ENCODE assay signal across 8 cellular contexts in the genomic region with DNA sequence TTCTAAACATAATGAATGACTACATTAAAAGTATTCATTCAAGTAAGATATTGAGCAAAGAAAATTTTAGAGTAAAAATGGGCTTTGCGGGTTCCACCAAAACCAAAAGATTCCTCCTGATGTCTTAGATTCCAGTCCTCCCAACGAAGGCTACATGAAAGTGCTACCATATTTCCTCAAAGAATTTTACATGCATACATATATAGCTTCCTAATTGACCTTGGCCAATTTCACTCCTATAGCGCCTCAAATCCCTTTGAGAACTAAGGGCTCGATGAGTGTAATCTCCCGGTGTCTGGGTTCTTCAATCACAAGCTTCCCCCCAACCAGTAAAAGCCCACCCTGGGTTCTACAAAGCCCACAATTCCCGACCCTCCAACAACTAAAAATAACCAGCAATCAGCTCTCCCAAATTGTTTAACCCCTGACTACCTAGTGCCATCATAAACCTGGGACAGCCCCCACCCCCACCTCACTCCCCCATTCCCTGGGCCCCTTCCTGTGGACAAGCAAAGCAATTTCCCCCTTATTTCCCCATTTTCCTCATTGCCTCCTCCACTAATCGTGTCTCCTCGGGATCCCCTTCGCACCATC. TPM values are rescaled to one million over a fixed set of nuclear protein-coding genes. Genes with fewer than 3 reads are reported as not detected.
DNase-seq lines count a peak whose midpoint lies in the region; ATAC-seq and TF ChIP-seq lines count a peak whose summit lies in the region.

No MANE protein-coding gene starts in this region.

- intact Hi-C loops in activated CD4-positive, alpha-beta T cell treated with anti-CD3 and anti-CD28 coated beads for 36 hours (cut with DNase I, micrococcal nuclease) = loop anchor here (2.0 to 5.0 kb wide), 3 partner anchors 70 to 1130 kb away; a partner anchor contains a TSS

- POLR2A ChIA-PET in activated CD4-positive, alpha-beta T cell treated with anti-CD3 and anti-CD28 coated beads for 36 hours (lab: Charles Lee) = interaction anchor here (0.5 to 2.2 kb wide), 7 partner anchors 14 to 133 kb away, joined by 3 to 9 read pairs (median 6); no protein-coding TSS in a partner anchor
- POLR2A ChIA-PET in activated naive CD8-positive, alpha-beta T cell treated with anti-CD3 and anti-CD28 coated beads, Interleukin-2, amount 10 ng/mL, durations not matched to agents 7 days and 5 days (lab: Charles Lee) = interaction anchor here (0.5 to 3.7 kb wide), 8 partner anchors 47 to 924 kb away, joined by 3 to 31 read pairs (median 9); a partner anchor contains a TSS

- no peaks in the 10 kb centered on the region for H3K27me3 Mint-ChIP-seq in activated CD4-positive, alpha-beta T cell treated with anti-CD3 and anti-CD28 coated beads for 36 hours
- no peaks in the 10 kb centered on the region for H3K27me3 Mint-ChIP-seq in activated naive CD8-positive, alpha-beta T cell treated with anti-CD3 and anti-CD28 coated beads, Interleukin-2, amount 10 ng/mL, durations not matched to agents 7 days and 5 days

- peaks cover 12% of the 10 kb centered on the region for H3K36me3 Mint-ChIP-seq in activated CD4-positive, alpha-beta T cell treated with anti-CD3 and anti-CD28 coated beads for 36 hours (ENCODE audit: low read depth)
- H3K36me3 Mint-ChIP-seq in activated naive CD8-positive, alpha-beta T cell treated with anti-CD3 and anti-CD28 coated beads, Interleukin-2, amount 10 ng/mL, durations not matched to agents 7 days and 5 days = peaks cover 7% of the 10 kb centered on the region

- no peaks in the 10 kb centered on the region for H3K36me3 ChIP-seq in thoracic aorta

- no peak for DNase-seq in activated CD4-positive, alpha-beta T cell treated with anti-CD3 and anti-CD28 coated beads for 36 hours
- no peak for DNase-seq in activated CD4-positive, alpha-beta T cell treated with anti-CD3 and anti-CD28 coated beads, Interleukin-2, amount 50 U/mL, for 1 hour
- DNase-seq in activated naive CD8-positive, alpha-beta T cell treated with anti-CD3 and anti-CD28 coated beads, Interleukin-2, amount 10 ng/mL, durations not matched to agents 7 days and 5 days = no peak
- DNase-seq in thoracic aorta (ENCODE audit: low spot score) = no peak
- no peak for DNase-seq in NCI-H2081 (lab: John Stamatoyannopoulos, UW)

- CTCF ChIA-PET in activated CD4-positive, alpha-beta T cell treated with anti-CD3 and anti-CD28 coated beads for 36 hours (lab: Charles Lee) = interaction anchor here (1.2 to 1.8 kb wide), 4 partner anchors 13 to 302 kb away, joined by 3 to 7 read pairs (median 3); no protein-coding TSS in a partner anchor

- peaks cover 2% of the 10 kb centered on the region for H3K9me3 Mint-ChIP-seq in activated CD4-positive, alpha-beta T cell treated with anti-CD3 and anti-CD28 coated beads for 36 hours (ENCODE audit: low read depth)
- peaks cover 3% of the 10 kb centered on the region for H3K9me3 Mint-ChIP-seq in activated naive CD8-positive, alpha-beta T cell treated with anti-CD3 and anti-CD28 coated beads, Interleukin-2, amount 10 ng/mL, durations not matched to agents 7 days and 5 days

- TF ChIP-seq CTCF in thoracic aorta (IDR thresholded peaks at IDR 0.05) = no peak

- H3K27ac Mint-ChIP-seq in activated CD4-positive, alpha-beta T cell treated with anti-CD3 and anti-CD28 coated beads for 36 hours = peak overlapping the region; percentile 93
- H3K27ac Mint-ChIP-seq in activated naive CD8-positive, alpha-beta T cell treated with anti-CD3 and anti-CD28 coated beads, Interleukin-2, amount 10 ng/mL, durations not matched to agents 7 days and 5 days = peak overlapping the region; percentile 84

- H3K27me3 ChIP-seq in layer of hippocampus (ENCODE audit: control insufficient read depth, insufficient read depth, low read length) = no peaks in the 10 kb centered on the region
- H3K27me3 ChIP-seq in thoracic aorta (replicated peaks; ENCODE audit: insufficient read depth) = no peaks in the 10 kb centered on the region

- no peaks in the 10 kb centered on the region for H3K9me3 ChIP-seq in thoracic aorta

- H3K4me1 ChIP-seq in thoracic aorta (ENCODE audit: control insufficient read depth in 1 of 2, low read depth in 2 of 2) = peaks cover 32 to 62% of the 10 kb centered on the region in 2 donors

- peak overlapping the region; percentile 98 for H3K27ac ChIP-seq in layer of hippocampus (ENCODE audit: low read depth, low read length)
- peak overlapping the region; percentile 90 to 97 for H3K27ac ChIP-seq in thoracic aorta

- peaks cover 61% of the 10 kb centered on the region for H3K4me1 Mint-ChIP-seq in activated CD4-positive, alpha-beta T cell treated with anti-CD3 and anti-CD28 coated beads for 36 hours
- peaks cover 48% of the 10 kb centered on the region for H3K4me1 Mint-ChIP-seq in activated naive CD8-positive, alpha-beta T cell treated with anti-CD3 and anti-CD28 coated beads, Interleukin-2, amount 10 ng/mL, durations not matched to agents 7 days and 5 days

- no peak for ATAC-seq in activated CD4-positive, alpha-beta T cell treated with anti-CD3 and anti-CD28 coated beads for 36 hours
- ATAC-seq in activated naive CD8-positive, alpha-beta T cell treated with anti-CD3 and anti-CD28 coated beads, Interleukin-2, amount 10 ng/mL, durations not matched to agents 7 days and 5 days (ENCODE audit: low read depth) = no peak
- ATAC-seq in thoracic aorta (ENCODE audit: insufficient number of reproducible peaks, low FRiP score, low read depth) (no peak), HG03520 (IDR thresholded peaks at IDR 0.05; ENCODE audit: unreplicated experiment) (no peak), GM21390 (IDR thresholded peaks at IDR 0.05; ENCODE audit: unreplicated experiment) (no peak)

- peak overlapping the region; percentile 93 for H3K4me3 Mint-ChIP-seq in activated CD4-positive, alpha-beta T cell treated with anti-CD3 and anti-CD28 coated beads for 36 hours
- H3K4me3 Mint-ChIP-seq in activated naive CD8-positive, alpha-beta T cell treated with anti-CD3 and anti-CD28 coated beads, Interleukin-2, amount 10 ng/mL, durations not matched to agents 7 days and 5 days = peak overlapping the region; percentile 93

- H3K4me3 ChIP-seq in thoracic aorta = peak overlapping the region; percentile 85

RNA-seq across cellular contexts. Expression of a gene that starts 1.2 kb away (rescaled TPM):
- 10 to 100 TPM; 23.6 to 25.3 TPM for total RNA-seq in activated CD4-positive, alpha-beta T cell treated with anti-CD3 and anti-CD28 coated beads for 36 hours
- 10 to 100 TPM; 44.7 to 45.8 TPM for total RNA-seq in activated naive CD8-positive, alpha-beta T cell treated with anti-CD3 and anti-CD28 coated beads, Interleukin-2, amount 10 ng/mL, durations not matched to agents 7 days and 5 days
- 10 to 100 TPM; 32.9 to 53.7 TPM for total RNA-seq in thoracic aorta

RNA-seq across cellular contexts. Expression of a gene that starts 47.0 kb away (rescaled TPM):
- total RNA-seq in activated CD4-positive, alpha-beta T cell treated with anti-CD3 and anti-CD28 coated beads for 36 hours = 10 to 100 TPM; 44.8 to 57.5 TPM
- total RNA-seq in activated naive CD8-positive, alpha-beta T cell treated with anti-CD3 and anti-CD28 coated beads, Interleukin-2, amount 10 ng/mL, durations not matched to agents 7 days and 5 days = 10 to 100 TPM; 58.5 to 60.4 TPM
- 10 to 100 TPM; 66.3 to 75.8 TPM for total RNA-seq in thoracic aorta
